7 cellular contexts compared by ENCODE assay signal in genomic region chr18:79519751-79520472, GRCh38.
DNase-seq lines count a peak whose midpoint lies in the region; ATAC-seq lines count a peak whose summit lies in the region.

No MANE protein-coding gene starts in this region.

- H3K36me3 Mint-ChIP-seq in activated naive CD4-positive, alpha-beta T cell treated with anti-CD3 and anti-CD28 coated beads for 36 hours (ENCODE audit: low read depth): peaks cover 15% of the 10 kb centered on the region

- DNase-seq in OCI-M2 (lab: John Stamatoyannopoulos, UW; ENCODE audit: unreplicated experiment) (peak; percentile 61), iris pigment epithelial cell (ENCODE audit: low read depth) (peak; percentile 28), cortex of kidney (lab: John Stamatoyannopoulos, UW) (no peak), KBM-7 (no peak)
- peak; percentile 82 for DNase-seq in activated naive CD4-positive, alpha-beta T cell treated with anti-CD3 and anti-CD28 coated beads for 36 hours
- peak in 1 of 2 donors; percentile 70 for DNase-seq in stimulated activated naive CD8-positive, alpha-beta T cell treated with anti-CD3 and anti-CD28 coated beads, Interleukin-15, amount 100 ng/mL, for 72 hours

- H3K4me3 Mint-ChIP-seq in activated naive CD4-positive, alpha-beta T cell treated with anti-CD3 and anti-CD28 coated beads for 36 hours: peak overlapping the region; percentile 78
- peak overlapping the region; percentile 76 to 77 for H3K4me3 Mint-ChIP-seq in stimulated activated naive CD8-positive, alpha-beta T cell treated with anti-CD3 and anti-CD28 coated beads, Interleukin-15, amount 100 ng/mL, for 72 hours

- H3K27ac Mint-ChIP-seq in activated naive CD4-positive, alpha-beta T cell treated with anti-CD3 and anti-CD28 coated beads for 36 hours: peak overlapping the region; percentile 100
- H3K27ac Mint-ChIP-seq in stimulated activated naive CD8-positive, alpha-beta T cell treated with anti-CD3 and anti-CD28 coated beads, Interleukin-15, amount 100 ng/mL, for 72 hours: peak overlapping the region; percentile 68 to 97

- peak; percentile 11 for ATAC-seq in stimulated activated naive CD8-positive, alpha-beta T cell treated with anti-CD3 and anti-CD28 coated beads, Interleukin-15, amount 100 ng/mL, for 72 hours
- ATAC-seq in GM19351 (IDR thresholded peaks at IDR 0.05; ENCODE audit: unreplicated experiment): no peak

- intact Hi-C loops in activated naive CD4-positive, alpha-beta T cell treated with anti-CD3 and anti-CD28 coated beads for 36 hours (cut with micrococcal nuclease): loop anchor here (5.0 kb wide), 3 partner anchors 43 to 453 kb away; partner anchors contain the start of genes ATP9B and SLC66A2

- CTCF ChIA-PET in activated naive CD4-positive, alpha-beta T cell treated with anti-CD3 and anti-CD28 coated beads for 36 hours (lab: Charles Lee): no interaction called here

- peaks cover 80% of the 10 kb centered on the region for H3K4me1 Mint-ChIP-seq in activated naive CD4-positive, alpha-beta T cell treated with anti-CD3 and anti-CD28 coated beads for 36 hours (ENCODE audit: low read depth)
- peaks cover 96% of the 10 kb centered on the region for H3K4me1 Mint-ChIP-seq in stimulated activated naive CD8-positive, alpha-beta T cell treated with anti-CD3 and anti-CD28 coated beads, Interleukin-15, amount 100 ng/mL, for 72 hours

- H3K9me3 Mint-ChIP-seq in activated naive CD4-positive, alpha-beta T cell treated with anti-CD3 and anti-CD28 coated beads for 36 hours: no peaks in the 10 kb centered on the region
- no peaks in the 10 kb centered on the region for H3K9me3 Mint-ChIP-seq in stimulated activated naive CD8-positive, alpha-beta T cell treated with anti-CD3 and anti-CD28 coated beads, Interleukin-15, amount 100 ng/mL, for 72 hours

- in situ Hi-C loops in KBM-7 (cut with MboI; ENCODE audit: low pct_unique_long_range_greater_than_20kb, low sequenced_read_pairs): loop anchor here (10.0 kb wide), 2 partner anchors 115 to 135 kb away; no protein-coding TSS in a partner anchor

- H3K27me3 Mint-ChIP-seq in activated naive CD4-positive, alpha-beta T cell treated with anti-CD3 and anti-CD28 coated beads for 36 hours (ENCODE audit: low read depth): no peaks in the 10 kb centered on the region
- H3K27me3 Mint-ChIP-seq in stimulated activated naive CD8-positive, alpha-beta T cell treated with anti-CD3 and anti-CD28 coated beads, Interleukin-15, amount 100 ng/mL, for 72 hours: no peaks in the 10 kb centered on the region

Comparison
In these comparisons a context has a peak if more than half of its experiments do, and no peak if none do; other contexts are left out.
1. DNase-seq: peak in OCI-M2 (single experiment), activated naive CD4-positive, alpha-beta T cell treated with anti-CD3 and anti-CD28 coated beads for 36 hours (single experiment) and iris pigment epithelial cell (single experiment); none in cortex of kidney (single experiment) and KBM-7 (single experiment).